Comparison of ENCODE assay signal across 17 cellular contexts in genomic region chr1:18646091-18646775, GRCh38. TPM values are rescaled to one million over a fixed set of nuclear protein-coding genes. Genes with fewer than 3 reads are reported as not detected.
DNase-seq lines count a peak whose midpoint lies in the region; ATAC-seq, FAIRE-seq and TF ChIP-seq lines count a peak whose summit lies in the region.
"Had no signal": no experiment of that assay in that cellular context is flagged by ENCODE, and none has a peak within 500 bp of the region (broad histone marks: within the 10 kb centered on the region; RNA-seq: fewer than 3 reads in every experiment).

No MANE protein-coding gene starts in this region.

- H3K9me3 ChIP-seq in SK-N-SH: no peaks in the 10 kb centered on the region
- no peaks in the 10 kb centered on the region for H3K9me3 ChIP-seq in PC-3 (ENCODE audit: low read length)
- H3K9me3 ChIP-seq in keratinocyte (ENCODE audit: control insufficient read depth, low read depth, low read length): no peaks in the 10 kb centered on the region
- H3K9me3 ChIP-seq in smooth muscle cell (replicated peaks; ENCODE audit: low read depth): no peaks in the 10 kb centered on the region
- no peaks in the 10 kb centered on the region for H3K9me3 ChIP-seq in aorta (ENCODE audit: control insufficient read depth, low read length)

- H3F3A ChIP-seq in SK-N-SH (replicated peaks; ENCODE audit: insufficient read depth): no peaks in the 10 kb centered on the region
- H3F3A ChIP-seq in PC-3 (ENCODE audit: low read length, unreplicated experiment): no peaks in the 10 kb centered on the region
- no peaks in the 10 kb centered on the region for H3F3A ChIP-seq in smooth muscle cell (ENCODE audit: low read depth)

- no peak overlapping the region for H3K4me3 ChIP-seq in SK-N-SH (ENCODE audit: low read depth in 2 of 2, low read length in 1 of 2)
- H3K4me3 ChIP-seq in PC-3 (ENCODE audit: low read length): peak overlapping the region; percentile 62
- H3K4me3 ChIP-seq in keratinocyte (ENCODE audit: control insufficient read depth in 2 of 3, extremely low read depth in 1 of 3, insufficient read depth in 2 of 3, low read depth in 1 of 3, low read length in 3 of 3): peak overlapping the region in 1 of 3 experiments; percentile 32
- peak overlapping the region; percentile 32 for H3K4me3 ChIP-seq in smooth muscle cell
- H3K4me3 ChIP-seq in aorta (ENCODE audit: low read length in 2 of 2): no peak overlapping the region

- ATAC-seq in SK-N-SH treated with all-trans-retinoic acid at 6 μM for 48 hours (no peak), PC-3 (peak; percentile 19; the same call in 1 of the 2 replicates), aorta (ENCODE audit: low FRiP score) (no peak)
- ATAC-seq: activated CD4-positive, CD25-positive, alpha-beta regulatory T cell treated with anti-CD3 and anti-CD28 coated beads, Interleukin-2, amount 50 U/mL, for 24 hours; foreskin keratinocyte had no signal

- H3K27me3 ChIP-seq in SK-N-SH (ENCODE audit: insufficient read depth): peaks cover 76% of the 10 kb centered on the region
- peaks cover 88% of the 10 kb centered on the region for H3K27me3 ChIP-seq in PC-3 (ENCODE audit: low read length)
- H3K27me3 ChIP-seq in keratinocyte (ENCODE audit: control insufficient read depth, extremely low read depth, insufficient read depth, low read length): peaks cover 84% of the 10 kb centered on the region
- H3K27me3 ChIP-seq in smooth muscle cell (ENCODE audit: low read depth): peaks cover 100% of the 10 kb centered on the region
- H3K27me3 ChIP-seq in aorta (ENCODE audit: control insufficient read depth in 1 of 2, insufficient read depth in 2 of 2, low read length in 1 of 2): no peaks in the 10 kb centered on the region

- H3K9ac ChIP-seq in SK-N-SH: no peak overlapping the region
- no peak overlapping the region for H3K9ac ChIP-seq in PC-3 (ENCODE audit: low read length)
- no peak overlapping the region for H3K9ac ChIP-seq in keratinocyte (ENCODE audit: control insufficient read depth, extremely low read depth, insufficient read depth, low read length)
- no peak overlapping the region for H3K9ac ChIP-seq in smooth muscle cell (ENCODE audit: low read depth)

- WGBS in SK-N-SH (ENCODE audit: low lambda C conversion rate): 17% methylated on average over 30 of the region's 32 CpGs
- 5% methylated on average over 32 of the region's 32 CpGs for WGBS in smooth muscle cell (ENCODE audit: low lambda C conversion rate)
- 15 to 16% methylated on average over 26 to 32 of the region's 32 CpGs for WGBS in aorta, 2 donors

- CTCF ChIA-PET in SK-N-SH (lab: Yijun Ruan, JAX) (interaction anchor here (0.9 to 3.2 kb wide), 4 partner anchors 49 to 229 kb away, joined by 3 to 21 read pairs (median 4); no protein-coding TSS in a partner anchor), PC-3 (lab: Charles Lee) (no interaction called here)

- TF ChIP-seq CTCF in SK-N-SH (IDR thresholded peaks at IDR 0.05) (no peak), PC-3 (conservative IDR thresholded peaks at IDR 0.05; ENCODE audit: low read depth, low read length) (no peak), keratinocyte (optimal IDR thresholded peaks at IDR 0.05 in 1 of 3, IDR thresholded peaks at IDR 0.05 in 1 of 3, conservative IDR thresholded peaks at IDR 0.05 in 1 of 3; ENCODE audit: extremely low read depth in 1 of 3, insufficient read depth in 2 of 3, low read length in 3 of 3) (no peak), smooth muscle cell (IDR thresholded peaks at IDR 0.05; ENCODE audit: borderline replicate concordance, insufficient read depth, poor library complexity, severe bottlenecking) (no peak)

- H4K20me1 ChIP-seq in SK-N-SH (ENCODE audit: insufficient read depth): no peaks in the 10 kb centered on the region
- H4K20me1 ChIP-seq in PC-3 (ENCODE audit: low read length): no peaks in the 10 kb centered on the region
- peaks cover 3% of the 10 kb centered on the region for H4K20me1 ChIP-seq in keratinocyte (ENCODE audit: control insufficient read depth, extremely low read depth, insufficient read depth, low read length)
- H4K20me1 ChIP-seq in smooth muscle cell (ENCODE audit: low read depth): no peaks in the 10 kb centered on the region

- H3K27ac ChIP-seq in SK-N-SH (ENCODE audit: low read depth in 2 of 2, low read length in 1 of 2): no peak overlapping the region
- no peak overlapping the region for H3K27ac ChIP-seq in PC-3 (ENCODE audit: low read length)
- no peak overlapping the region for H3K27ac ChIP-seq in keratinocyte (ENCODE audit: control insufficient read depth, insufficient read depth, low read length)
- H3K27ac ChIP-seq in smooth muscle cell (ENCODE audit: low read depth): no peak overlapping the region
- no peak overlapping the region for H3K27ac ChIP-seq in aorta (ENCODE audit: low read depth in 1 of 2, low read length in 2 of 2)
- H3K27ac ChIP-seq: foreskin keratinocyte had no signal

- H3K36me3 ChIP-seq in SK-N-SH (replicated peaks in 1 of 2; ENCODE audit: control insufficient read depth in 1 of 2, insufficient read depth in 2 of 2, low read length in 1 of 2) (no peaks in the 10 kb centered on the region), PC-3 (ENCODE audit: low read depth, low read length) (no peaks in the 10 kb centered on the region), keratinocyte (ENCODE audit: control insufficient read depth in 2 of 2, extremely low read depth in 1 of 2, insufficient read depth in 2 of 2, low read length in 2 of 2) (no peaks in the 10 kb centered on the region), smooth muscle cell (ENCODE audit: low read depth) (no peaks in the 10 kb centered on the region), aorta (ENCODE audit: control insufficient read depth in 1 of 2, insufficient read depth in 2 of 2, low read length in 1 of 2) (no peaks in the 10 kb centered on the region)

- TF ChIP-seq EP300 in SK-N-SH (IDR thresholded peaks at IDR 0.05; ENCODE audit: borderline replicate concordance in 1 of 2, low read depth in 1 of 2, low read length in 1 of 2): no peak

- POLR2A ChIA-PET in SK-N-SH (lab: Yijun Ruan, JAX): no interaction called here
- POLR2A ChIA-PET in PC-3 (lab: Charles Lee; ENCODE audit: unreplicated experiment): interaction anchor here (0.7 kb wide), 1 partner anchor 22 kb away, joined by 4 read pairs; no protein-coding TSS in a partner anchor

- FAIRE-seq in keratinocyte (lab: Jason Lieb, UNC): no peak

- no TSS peak for BruUV-seq in PC-3 (replicated peaks; lab: Mats Ljungman, UMichigan)

- dilution Hi-C loops in keratinocyte (cut with MboI; ENCODE audit: extremely low pct_ligation_motif_present, low sequenced_read_pairs): no loop called here

- H3K4me2 ChIP-seq in SK-N-SH: peak overlapping the region; percentile 15; the same call in 1 of the 2 replicates
- H3K4me2 ChIP-seq in PC-3 (ENCODE audit: low read length): peak overlapping the region; percentile 77
- peak overlapping the region; percentile 45 for H3K4me2 ChIP-seq in keratinocyte (ENCODE audit: control insufficient read depth, extremely low read depth, insufficient read depth, low read depth, low read length)
- H3K4me2 ChIP-seq in smooth muscle cell: peak overlapping the region; percentile 81

- intact Hi-C loops in PC-3 (cut with micrococcal nuclease): no loop called here
- intact Hi-C loops in aorta (cut with DNase I): no loop called here

- TF ChIP-seq RAD21 in SK-N-SH (IDR thresholded peaks at IDR 0.05; ENCODE audit: low read length): no peak

- no peaks in the 10 kb centered on the region for H3K9me1 ChIP-seq in keratinocyte (ENCODE audit: control insufficient read depth, extremely low read depth, insufficient read depth, low read length)

- H3K79me2 ChIP-seq in SK-N-SH (ENCODE audit: insufficient read depth): no peaks in the 10 kb centered on the region
- no peaks in the 10 kb centered on the region for H3K79me2 ChIP-seq in PC-3 (ENCODE audit: low read length)
- H3K79me2 ChIP-seq in keratinocyte (ENCODE audit: control insufficient read depth, insufficient read depth, low read length): no peaks in the 10 kb centered on the region
- H3K79me2 ChIP-seq in smooth muscle cell (ENCODE audit: low read depth): no peaks in the 10 kb centered on the region

- H2AFZ ChIP-seq in SK-N-SH (ENCODE audit: low read depth) (no peak overlapping the region), PC-3 (ENCODE audit: low read length) (peak overlapping the region; percentile 76), keratinocyte (ENCODE audit: control insufficient read depth, low read length) (no peak overlapping the region), smooth muscle cell (ENCODE audit: low read depth) (no peak overlapping the region)

- no peaks in the 10 kb centered on the region for H3K4me1 ChIP-seq in SK-N-SH (ENCODE audit: control insufficient read depth in 1 of 2, insufficient read depth in 2 of 2, low read depth in 1 of 2, low read length in 1 of 2)
- H3K4me1 ChIP-seq in PC-3 (ENCODE audit: insufficient read depth, low read length): no peaks in the 10 kb centered on the region
- H3K4me1 ChIP-seq in keratinocyte (ENCODE audit: control insufficient read depth, extremely low read depth, insufficient read depth, low read length): peaks cover 9% of the 10 kb centered on the region
- peaks cover 52% of the 10 kb centered on the region for H3K4me1 ChIP-seq in smooth muscle cell (ENCODE audit: low read depth)
- no peaks in the 10 kb centered on the region for H3K4me1 ChIP-seq in aorta (ENCODE audit: control insufficient read depth in 1 of 2, insufficient read depth in 2 of 2, low read length in 2 of 2)
- H3K4me1 ChIP-seq: foreskin keratinocyte had no signal

- DNase-seq in SK-N-SH (peak; percentile 67), PC-3 (no peak), keratinocyte (ENCODE audit: low read depth, low spot score) (no peak), smooth muscle cell (lab: John Stamatoyannopoulos, UW; ENCODE audit: unreplicated experiment) (no peak), GDM1 (lab: John Stamatoyannopoulos, UW) (no peak), DMS114 treated with DMSO at 0.1 percent for 48 hours (lab: John Stamatoyannopoulos, UW; ENCODE audit: unreplicated experiment) (no peak), aorta (no peak)
- DNase-seq: ACHN, amniotic stem cell, DMS79, foreskin keratinocyte, NCI-H1930 had no signal

- H3K9me2 ChIP-seq in SK-N-SH (no peaks in the 10 kb centered on the region), PC-3 (replicated peaks; ENCODE audit: low read length) (no peaks in the 10 kb centered on the region)

TF ChIP-seq in SK-N-SH treated with all-trans-retinoic acid at 6 μM for 48 hours, 23 proteins besides CTCF, POLR2A, EP300 and RAD21:
- no peak for TF ChIP-seq ZNF8 (CRISPR knock-in tag; IDR thresholded peaks at IDR 0.05)
TF ChIP-seq in SK-N-SH treated with all-trans-retinoic acid at 6 μM for 48 hours: peak in this region for 0.

RNA-seq across cellular contexts. Expression of gene PAX7, which starts 15.6 kb away (rescaled TPM):
- polyA plus RNA-seq in SK-N-SH (2012; rRNA removed): not detected in 2 replicates
- polyA plus RNA-seq in SK-N-SH (2012; cell fraction: cytosol; rRNA removed): not detected in 2 replicates
- not detected in 2 replicates for polyA plus RNA-seq in SK-N-SH (2012; cell fraction: nucleus; rRNA removed)
- not detected in 2 replicates for total RNA-seq in PC-3 (2014; rRNA removed)
- polyA plus RNA-seq in keratinocyte: not detected in 3 replicates
- not detected for polyA plus RNA-seq in keratinocyte (2011; ENCODE audit: low read depth)
- not detected in 2 replicates for polyA plus RNA-seq in keratinocyte (2011; cell fraction: cytosol; rRNA removed)
- polyA plus RNA-seq in keratinocyte (2011; cell fraction: nucleus; rRNA removed): not detected in 2 replicates
- polyA plus RNA-seq in keratinocyte (2012; ENCODE audit: low replicate concordance): not detected in 2 replicates
- polyA minus RNA-seq in keratinocyte: 0.03 TPM in 1 of 3 replicates, not detected in the others
- polyA minus RNA-seq in keratinocyte (2011; cell fraction: cytosol; rRNA and poly(A)+ RNA removed): not detected
- polyA minus RNA-seq in keratinocyte (2011; cell fraction: nucleus; rRNA and poly(A)+ RNA removed): not detected in 2 replicates
- total RNA-seq in smooth muscle cell: not detected in 2 replicates
- polyA plus RNA-seq in smooth muscle cell: not detected in 2 replicates
- not detected for total RNA-seq in aorta
- not detected for polyA plus RNA-seq in aorta
- total RNA-seq: foreskin keratinocyte, kidney epithelial cell, LHCN-M2, ureter had no signal
- polyA plus RNA-seq: foreskin keratinocyte had no signal

Comparison
In these comparisons a context has a peak if more than half of its experiments do, and no peak if none do; other contexts are left out.
1. H3K4me2 ChIP-seq: peak in every context shown above with its lines; median percentile 81 in smooth muscle cell; 77 in PC-3; 45 in keratinocyte; 15 in SK-N-SH.
2. H3K4me3 ChIP-seq: peak in PC-3 (single experiment) and smooth muscle cell (single experiment); none in SK-N-SH (0 of 2) and aorta (0 of 2).